In the genomic region with DNA sequence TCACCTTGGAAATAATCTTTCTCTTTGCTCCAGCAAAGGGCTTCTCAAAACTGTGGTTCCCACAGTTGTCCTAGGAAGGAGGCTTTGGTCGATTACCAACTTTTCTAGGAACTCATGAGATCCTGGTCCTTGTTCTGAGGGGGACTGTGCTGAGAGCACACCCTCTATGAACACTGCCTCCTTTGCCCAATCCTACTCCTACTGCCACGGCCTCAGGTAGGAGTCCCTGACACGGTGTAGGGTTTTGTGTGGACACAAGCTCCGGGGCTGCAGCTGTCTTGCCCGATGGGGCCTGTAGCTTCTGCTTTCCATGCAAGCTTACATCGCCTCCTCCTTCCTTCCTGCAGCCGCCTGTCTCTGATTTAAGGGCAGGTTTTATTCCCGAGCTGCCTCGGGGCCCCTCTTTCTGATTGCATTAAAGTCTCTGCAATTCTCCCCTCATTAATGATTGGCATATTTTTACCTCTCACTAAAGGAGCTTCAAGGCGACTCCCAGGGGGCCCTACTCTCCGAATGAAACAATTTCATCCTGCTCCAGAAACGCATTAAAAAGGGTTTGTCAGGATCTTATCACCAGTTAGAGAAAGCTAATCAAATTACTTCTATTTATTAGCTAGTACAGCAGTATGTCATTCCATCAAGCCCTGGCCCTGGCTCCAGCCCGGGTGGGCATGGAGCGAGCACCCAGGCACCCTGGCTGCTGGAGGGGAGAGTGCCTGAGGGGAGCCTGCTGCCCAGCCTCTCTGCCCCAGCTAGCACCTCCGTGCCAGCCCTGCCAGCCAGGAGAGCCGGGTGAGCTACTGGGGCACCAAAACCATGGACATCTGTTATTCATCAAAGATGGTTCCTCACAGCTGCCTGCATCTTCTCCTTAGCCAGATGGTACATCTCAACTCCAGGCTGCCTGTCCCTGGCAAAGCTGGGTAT, we compare ENCODE assay signal across 19 cellular contexts. TPM values are rescaled to one million over a fixed set of nuclear protein-coding genes. Genes with fewer than 3 reads are reported as not detected.
DNase-seq lines count a peak whose midpoint lies in the region; ATAC-seq, FAIRE-seq and TF ChIP-seq lines count a peak whose summit lies in the region.
"Had no signal": no experiment of that assay in that cellular context is flagged by ENCODE, and none has a peak within 500 bp of the region (broad histone marks: within the 10 kb centered on the region; RNA-seq: fewer than 3 reads in every experiment).

No MANE protein-coding gene starts in this region.

- peaks cover 7% of the 10 kb centered on the region for H3K27me3 ChIP-seq in keratinocyte (ENCODE audit: control insufficient read depth, extremely low read depth, insufficient read depth, low read length)
- H3K27me3 ChIP-seq: thyroid gland had no signal

- H3K9me3 Mint-ChIP-seq in HFFc6 (no peaks in the 10 kb centered on the region), T-cell (no peaks in the 10 kb centered on the region)
- H3K9me3 Mint-ChIP-seq: activated naive CD4-positive, alpha-beta T cell treated with anti-CD3 and anti-CD28 coated beads, Interleukin-2, amount 50 U/mL, for 72 hours had no signal

- H3K4me3 ChIP-seq in keratinocyte (ENCODE audit: control insufficient read depth in 2 of 3, extremely low read depth in 1 of 3, insufficient read depth in 2 of 3, low read depth in 1 of 3, low read length in 3 of 3) = peak overlapping the region in 2 of 3 experiments; percentile 1 to 56
- H3K4me3 ChIP-seq: psoas muscle, thyroid gland had no signal

- DNase-seq in Ammon's horn (ENCODE audit: low spot score) (peak; percentile 20), HFFc6 (no peak), keratinocyte (ENCODE audit: low read depth, low spot score) (no peak), DMS79 (lab: John Stamatoyannopoulos, UW) (no peak), DMS53 (lab: John Stamatoyannopoulos, UW) (no peak), cerebellar cortex (ENCODE audit: low spot score) (no peak), T-cell (no peak)
- DNase-seq: C1 segment of cervical spinal cord; central memory CD4-positive, alpha-beta T cell; KBM-7; left cardiac atrium; NCI-H1417 treated with DMSO at 0.1 percent for 48 hours; NCI-H526; psoas muscle; Right ventricle myocardium superior; thyroid gland had no signal

- peak overlapping the region; percentile 35 for H3K4me2 ChIP-seq in keratinocyte (ENCODE audit: control insufficient read depth, extremely low read depth, insufficient read depth, low read depth, low read length)

- POLR2A ChIA-PET in T-cell (lab: Charles Lee) = no interaction called here

- H3K4me1 Mint-ChIP-seq in HFFc6 (ENCODE audit: low read depth) (no peaks in the 10 kb centered on the region), T-cell (no peaks in the 10 kb centered on the region)

- H3K36me3 Mint-ChIP-seq in HFFc6 (ENCODE audit: low read depth) (no peaks in the 10 kb centered on the region), T-cell (no peaks in the 10 kb centered on the region)
- H3K36me3 Mint-ChIP-seq: activated naive CD4-positive, alpha-beta T cell treated with anti-CD3 and anti-CD28 coated beads, Interleukin-2, amount 50 U/mL, for 72 hours had no signal

- CTCF ChIA-PET in T-cell (lab: Charles Lee) = interaction anchor here in 1 of 2 donors (1.0 kb wide), 1 partner anchor 287 kb away, joined by 3 read pairs; no protein-coding TSS in a partner anchor

- no peak for FAIRE-seq in keratinocyte (lab: Jason Lieb, UNC)
- FAIRE-seq: TTC549 had no signal

- H3K27ac Mint-ChIP-seq in HFFc6 = no peak overlapping the region
- H3K27ac Mint-ChIP-seq in T-cell = no peak overlapping the region
- H3K27ac Mint-ChIP-seq: activated naive CD4-positive, alpha-beta T cell treated with anti-CD3 and anti-CD28 coated beads, Interleukin-2, amount 50 U/mL, for 72 hours had no signal

- no peaks in the 10 kb centered on the region for H4K20me1 ChIP-seq in keratinocyte (ENCODE audit: control insufficient read depth, extremely low read depth, insufficient read depth, low read length)

- no peaks in the 10 kb centered on the region for H3K9me1 ChIP-seq in keratinocyte (ENCODE audit: control insufficient read depth, extremely low read depth, insufficient read depth, low read length)

- ATAC-seq in SK-N-SH treated with all-trans-retinoic acid at 6 μM for 48 hours (peak; percentile 86), T-cell (replicated peaks in 1 of 4) (no peak)
- ATAC-seq: activated naive CD4-positive, alpha-beta T cell treated with anti-CD3 and anti-CD28 coated beads, Interleukin-2, amount 50 U/mL, for 72 hours; left cardiac atrium; psoas muscle had no signal

- H3K36me3 ChIP-seq in keratinocyte (ENCODE audit: control insufficient read depth in 2 of 2, extremely low read depth in 1 of 2, insufficient read depth in 2 of 2, low read length in 2 of 2) = no peaks in the 10 kb centered on the region
- H3K36me3 ChIP-seq: thyroid gland had no signal

- no peaks in the 10 kb centered on the region for H3K9me3 ChIP-seq in keratinocyte (ENCODE audit: control insufficient read depth, low read depth, low read length)
- H3K9me3 ChIP-seq: psoas muscle, thyroid gland had no signal

- H3K4me3 Mint-ChIP-seq in HFFc6 (peak overlapping the region; percentile 82), T-cell (peak overlapping the region in 1 of 3 donors; percentile 13)

- dilution Hi-C loops in keratinocyte (cut with MboI; ENCODE audit: extremely low pct_ligation_motif_present, low sequenced_read_pairs) = no loop called here

- H3K79me2 ChIP-seq in keratinocyte (ENCODE audit: control insufficient read depth, insufficient read depth, low read length) = no peaks in the 10 kb centered on the region

- no peaks in the 10 kb centered on the region for H3K4me1 ChIP-seq in keratinocyte (ENCODE audit: control insufficient read depth, extremely low read depth, insufficient read depth, low read length)
- H3K4me1 ChIP-seq: psoas muscle, thyroid gland had no signal

- TF ChIP-seq CTCF in HFFc6 (IDR thresholded peaks at IDR 0.05) (no peak), keratinocyte (optimal IDR thresholded peaks at IDR 0.05 in 1 of 3, IDR thresholded peaks at IDR 0.05 in 1 of 3, conservative IDR thresholded peaks at IDR 0.05 in 1 of 3; ENCODE audit: extremely low read depth in 1 of 3, insufficient read depth in 2 of 3, low read length in 3 of 3) (no peak)

- H3K9ac ChIP-seq in keratinocyte (ENCODE audit: control insufficient read depth, extremely low read depth, insufficient read depth, low read length) = no peak overlapping the region

- peaks cover 44% of the 10 kb centered on the region for H3K27me3 Mint-ChIP-seq in HFFc6 (ENCODE audit: insufficient read depth)
- peaks cover 13 to 22% of the 10 kb centered on the region in 2 donors for H3K27me3 Mint-ChIP-seq in T-cell

- H3K27ac ChIP-seq in keratinocyte (ENCODE audit: control insufficient read depth, insufficient read depth, low read length) = no peak overlapping the region
- H3K27ac ChIP-seq: psoas muscle, thyroid gland had no signal

- peak overlapping the region; percentile 70 for H2AFZ ChIP-seq in keratinocyte (ENCODE audit: control insufficient read depth, low read length)

TF ChIP-seq in SK-N-SH treated with all-trans-retinoic acid at 6 μM for 48 hours, 23 proteins besides CTCF, POLR2A, EP300 and RAD21:
- TF ChIP-seq CSDC2 (CRISPR knock-in tag; IDR thresholded peaks at IDR 0.05) (no peak), GLIS3 (CRISPR knock-in tag; IDR thresholded peaks at IDR 0.05) (peak; percentile 8; the same call in 1 of the 2 replicates), ZFP3 (CRISPR knock-in tag; IDR thresholded peaks at IDR 0.05) (0 out of 2 replicates have a peak, but pooled peaks have one; percentile 54), TCF4 (CRISPR knock-in tag; IDR thresholded peaks at IDR 0.05; ENCODE audit: borderline replicate concordance) (peak; percentile 90), TOX (CRISPR knock-in tag; IDR thresholded peaks at IDR 0.05; ENCODE audit: borderline replicate concordance) (no peak), ISL1 (CRISPR knock-in tag; IDR thresholded peaks at IDR 0.05) (peak; percentile 92)
- TF ChIP-seq, protein P1, sequence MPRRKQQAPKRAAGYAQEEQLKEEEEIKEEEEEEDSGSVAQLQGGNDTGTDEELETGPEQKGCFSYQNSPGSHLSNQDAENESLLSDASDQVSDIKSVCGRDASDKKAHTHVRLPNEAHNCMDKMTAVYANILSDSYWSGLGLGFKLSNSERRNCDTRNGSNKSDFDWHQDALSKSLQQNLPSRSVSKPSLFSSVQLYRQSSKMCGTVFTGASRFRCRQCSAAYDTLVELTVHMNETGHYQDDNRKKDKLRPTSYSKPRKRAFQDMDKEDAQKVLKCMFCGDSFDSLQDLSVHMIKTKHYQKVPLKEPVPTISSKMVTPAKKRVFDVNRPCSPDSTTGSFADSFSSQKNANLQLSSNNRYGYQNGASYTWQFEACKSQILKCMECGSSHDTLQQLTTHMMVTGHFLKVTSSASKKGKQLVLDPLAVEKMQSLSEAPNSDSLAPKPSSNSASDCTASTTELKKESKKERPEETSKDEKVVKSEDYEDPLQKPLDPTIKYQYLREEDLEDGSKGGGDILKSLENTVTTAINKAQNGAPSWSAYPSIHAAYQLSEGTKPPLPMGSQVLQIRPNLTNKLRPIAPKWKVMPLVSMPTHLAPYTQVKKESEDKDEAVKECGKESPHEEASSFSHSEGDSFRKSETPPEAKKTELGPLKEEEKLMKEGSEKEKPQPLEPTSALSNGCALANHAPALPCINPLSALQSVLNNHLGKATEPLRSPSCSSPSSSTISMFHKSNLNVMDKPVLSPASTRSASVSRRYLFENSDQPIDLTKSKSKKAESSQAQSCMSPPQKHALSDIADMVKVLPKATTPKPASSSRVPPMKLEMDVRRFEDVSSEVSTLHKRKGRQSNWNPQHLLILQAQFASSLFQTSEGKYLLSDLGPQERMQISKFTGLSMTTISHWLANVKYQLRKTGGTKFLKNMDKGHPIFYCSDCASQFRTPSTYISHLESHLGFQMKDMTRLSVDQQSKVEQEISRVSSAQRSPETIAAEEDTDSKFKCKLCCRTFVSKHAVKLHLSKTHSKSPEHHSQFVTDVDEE (CRISPR knock-in tag; IDR thresholded peaks at IDR 0.05) = peak; percentile 88; the same call in 1 of the 2 replicates

RNA-seq across cellular contexts. Expression of gene ESRRB, which starts 38.1 kb away (rescaled TPM):
- not detected for total RNA-seq in HFFc6 (2021; fragmentation: NEBNext Ultra II Directional; extraction: Animal tissue kit (Norgen Biotek cat#: 25700))
- polyA plus RNA-seq in keratinocyte = 0.01 TPM in 1 of 3 replicates, not detected in the others
- not detected for polyA plus RNA-seq in keratinocyte (2011; ENCODE audit: low read depth)
- not detected in 2 replicates for polyA plus RNA-seq in keratinocyte (2011; cell fraction: cytosol; rRNA removed)
- polyA plus RNA-seq in keratinocyte (2011; cell fraction: nucleus; rRNA removed) = not detected in 2 replicates
- not detected in 2 replicates for polyA plus RNA-seq in keratinocyte (2012; ENCODE audit: low replicate concordance)
- not detected in 3 replicates for polyA minus RNA-seq in keratinocyte
- polyA minus RNA-seq in keratinocyte (2011; cell fraction: cytosol; rRNA and poly(A)+ RNA removed) = not detected
- not detected in 2 replicates for polyA minus RNA-seq in keratinocyte (2011; cell fraction: nucleus; rRNA and poly(A)+ RNA removed)
- under 1 TPM in 4 of 5 donors, not detected in 1; 0.19 to 0.82 (median 0.29) TPM for total RNA-seq in T-cell
- total RNA-seq: thyroid gland had no signal
